ENCODE assay signal across 20 cellular contexts in the genomic region with DNA sequence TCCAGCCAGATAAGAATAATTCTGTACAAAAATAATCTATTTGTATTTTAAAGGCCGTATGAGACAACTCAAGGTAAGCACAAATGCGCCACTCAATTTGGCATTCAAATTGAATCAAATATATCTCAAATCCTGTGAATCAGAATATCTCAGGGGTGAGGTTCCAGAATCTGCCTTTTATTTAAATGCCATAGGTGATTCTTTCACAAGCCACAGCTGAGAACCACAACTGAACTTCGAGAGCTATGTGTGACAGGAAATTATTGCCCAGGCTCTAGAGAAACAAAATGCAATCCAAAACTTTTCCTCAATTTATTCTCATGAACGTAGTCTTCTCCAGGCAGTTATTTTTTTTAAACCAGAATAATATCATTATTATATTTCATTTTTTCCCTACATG. TPM values are rescaled to one million over a fixed set of nuclear protein-coding genes. Genes with fewer than 3 reads are reported as not detected.
DNase-seq lines count a peak whose midpoint lies in the region; ATAC-seq and TF ChIP-seq lines count a peak whose summit lies in the region.
"Had no signal": no experiment of that assay in that cellular context is flagged by ENCODE, and none has a peak within 500 bp of the region (broad histone marks: within the 10 kb centered on the region; RNA-seq: fewer than 3 reads in every experiment).

No MANE protein-coding gene starts in this region.

- no peak overlapping the region for H3K4me3 Mint-ChIP-seq in activated CD8-positive, alpha-beta T cell treated with anti-CD3 and anti-CD28 coated beads for 36 hours
- H3K4me3 Mint-ChIP-seq in osteocyte (ENCODE audit: unreplicated experiment): no peak overlapping the region
- no peak overlapping the region for H3K4me3 Mint-ChIP-seq in HFFc6
- H3K4me3 Mint-ChIP-seq: activated naive CD4-positive, alpha-beta T cell treated with anti-CD3 and anti-CD28 coated beads for 36 hours; GM23338; nephron progenitor cell; T-cell had no signal

- no peaks in the 10 kb centered on the region for H3K9me3 ChIP-seq in lower lobe of right lung

- H3K27me3 ChIP-seq in lower lobe of right lung (ENCODE audit: low read depth) (no peaks in the 10 kb centered on the region), brain microvascular endothelial cell (replicated peaks) (no peaks in the 10 kb centered on the region)

- no peak for DNase-seq in activated naive CD4-positive, alpha-beta T cell treated with anti-CD3 and anti-CD28 coated beads, Interleukin-2, amount 50 U/mL, for 72 hours (ENCODE audit: low spot score in 2 of 2)
- DNase-seq in activated naive CD4-positive, alpha-beta T cell treated with Interleukin-2 at 50 U/mL for 16 hours: no peak
- DNase-seq in activated CD8-positive, alpha-beta T cell treated with anti-CD3 and anti-CD28 coated beads for 36 hours: no peak
- DNase-seq in lower lobe of right lung (no peak), osteocyte (ENCODE audit: extremely low spot score, unreplicated experiment) (no peak), brain microvascular endothelial cell (no peak), HFFc6 (no peak)
- no peak for DNase-seq in stimulated activated CD4-positive, alpha-beta T cell treated with anti-CD3 and anti-CD28 coated beads, Interleukin-15, amount 100 ng/mL, for 24 hours
- DNase-seq: DMS79, mesenchymal stem cell, NCI-H1105 treated with DMSO at 0.1 percent for 48 hours, NCI-H2107, NCI-H526, nephron progenitor cell, SHP77 had no signal

- ATAC-seq in activated naive CD4-positive, alpha-beta T cell treated with anti-CD3 and anti-CD28 coated beads, Interleukin-2, amount 50 U/mL, for 72 hours: peak; percentile 52 to 56
- peak; percentile 47 for ATAC-seq in activated CD8-positive, alpha-beta T cell treated with anti-CD3 and anti-CD28 coated beads for 36 hours
- ATAC-seq in lower lobe of right lung: no peak
- ATAC-seq: GM23338, T-cell had no signal

- H3K4me3 ChIP-seq in lower lobe of right lung: no peak overlapping the region
- H3K4me3 ChIP-seq in brain microvascular endothelial cell (ENCODE audit: low read depth, low read length): no peak overlapping the region
- H3K4me3 ChIP-seq: GM23338 had no signal

- TF ChIP-seq CTCF in activated CD8-positive, alpha-beta T cell treated with anti-CD3 and anti-CD28 coated beads for 36 hours (IDR thresholded peaks at IDR 0.05): no peak
- TF ChIP-seq CTCF in lower lobe of right lung (IDR thresholded peaks at IDR 0.05): no peak
- no peak for TF ChIP-seq CTCF in osteocyte (IDR thresholded peaks at IDR 0.05)
- no peak for TF ChIP-seq CTCF in brain microvascular endothelial cell (IDR thresholded peaks at IDR 0.05; ENCODE audit: low read depth, low read length, missing control alignments)
- TF ChIP-seq CTCF in HFFc6 (IDR thresholded peaks at IDR 0.05): no peak

- in situ Hi-C loops in brain microvascular endothelial cell (cut with HindIII; ENCODE audit: low pct_ligation_motif_present, low sequenced_read_pairs): no loop called here

- H3K4me1 ChIP-seq in lower lobe of right lung: peaks cover 17% of the 10 kb centered on the region

- H3K4me1 Mint-ChIP-seq in activated CD8-positive, alpha-beta T cell treated with anti-CD3 and anti-CD28 coated beads for 36 hours (ENCODE audit: low read depth): peaks cover 38% of the 10 kb centered on the region
- H3K4me1 Mint-ChIP-seq in osteocyte (ENCODE audit: unreplicated experiment): peaks cover 7% of the 10 kb centered on the region
- peaks cover 10% of the 10 kb centered on the region for H3K4me1 Mint-ChIP-seq in HFFc6 (ENCODE audit: low read depth)

- H3K9me3 Mint-ChIP-seq in activated naive CD4-positive, alpha-beta T cell treated with anti-CD3 and anti-CD28 coated beads, Interleukin-2, amount 50 U/mL, for 72 hours: peaks cover 0 to 14% of the 10 kb centered on the region in 2 donors
- H3K9me3 Mint-ChIP-seq in activated CD8-positive, alpha-beta T cell treated with anti-CD3 and anti-CD28 coated beads for 36 hours: no peaks in the 10 kb centered on the region
- H3K9me3 Mint-ChIP-seq in osteocyte (ENCODE audit: unreplicated experiment): no peaks in the 10 kb centered on the region
- no peaks in the 10 kb centered on the region for H3K9me3 Mint-ChIP-seq in HFFc6
- H3K9me3 Mint-ChIP-seq: activated naive CD4-positive, alpha-beta T cell treated with anti-CD3 and anti-CD28 coated beads for 36 hours; GM23338 had no signal

- intact Hi-C loops in activated CD8-positive, alpha-beta T cell treated with anti-CD3 and anti-CD28 coated beads for 36 hours (cut with micrococcal nuclease): no loop called here
- intact Hi-C loops in lower lobe of right lung (cut with DNase I): no loop called here

- H3K27ac Mint-ChIP-seq in activated naive CD4-positive, alpha-beta T cell treated with anti-CD3 and anti-CD28 coated beads, Interleukin-2, amount 50 U/mL, for 72 hours: peak overlapping the region; percentile 88
- peak overlapping the region; percentile 75 for H3K27ac Mint-ChIP-seq in activated CD8-positive, alpha-beta T cell treated with anti-CD3 and anti-CD28 coated beads for 36 hours
- no peak overlapping the region for H3K27ac Mint-ChIP-seq in osteocyte (ENCODE audit: unreplicated experiment)
- H3K27ac Mint-ChIP-seq in HFFc6: no peak overlapping the region
- H3K27ac Mint-ChIP-seq: activated naive CD4-positive, alpha-beta T cell treated with anti-CD3 and anti-CD28 coated beads for 36 hours; GM23338; nephron progenitor cell; T-cell had no signal

- H3K36me3 ChIP-seq in lower lobe of right lung (no peaks in the 10 kb centered on the region), brain microvascular endothelial cell (replicated peaks) (no peaks in the 10 kb centered on the region)

- CTCF ChIA-PET in activated CD8-positive, alpha-beta T cell treated with anti-CD3 and anti-CD28 coated beads for 36 hours (lab: Charles Lee): interaction anchor here (0.5 kb wide), 1 partner anchor 802 kb away, joined by 3 read pairs; no protein-coding TSS in a partner anchor

- H3K27me3 Mint-ChIP-seq in activated CD8-positive, alpha-beta T cell treated with anti-CD3 and anti-CD28 coated beads for 36 hours: no peaks in the 10 kb centered on the region
- H3K27me3 Mint-ChIP-seq in osteocyte (ENCODE audit: unreplicated experiment) (peaks cover 51% of the 10 kb centered on the region), HFFc6 (ENCODE audit: insufficient read depth) (peaks cover 4% of the 10 kb centered on the region; the same call in 1 of the 2 replicates)

- H3K27ac ChIP-seq in lower lobe of right lung (peak overlapping the region; percentile 56), brain microvascular endothelial cell (no peak overlapping the region)

- peaks cover 7 to 35% of the 10 kb centered on the region in 2 donors for H3K36me3 Mint-ChIP-seq in activated naive CD4-positive, alpha-beta T cell treated with anti-CD3 and anti-CD28 coated beads, Interleukin-2, amount 50 U/mL, for 72 hours
- no peaks in the 10 kb centered on the region for H3K36me3 Mint-ChIP-seq in activated CD8-positive, alpha-beta T cell treated with anti-CD3 and anti-CD28 coated beads for 36 hours (ENCODE audit: low read depth)
- H3K36me3 Mint-ChIP-seq in osteocyte (ENCODE audit: unreplicated experiment) (no peaks in the 10 kb centered on the region), HFFc6 (ENCODE audit: low read depth) (peaks cover 4% of the 10 kb centered on the region; the same call in 1 of the 2 replicates)
- H3K36me3 Mint-ChIP-seq: T-cell had no signal

- POLR2A ChIA-PET in activated CD8-positive, alpha-beta T cell treated with anti-CD3 and anti-CD28 coated beads for 36 hours (lab: Charles Lee): no interaction called here

RNA-seq across cellular contexts. Expression of a gene that starts 11.9 kb away (rescaled TPM):
- total RNA-seq in activated naive CD4-positive, alpha-beta T cell treated with anti-CD3 and anti-CD28 coated beads, Interleukin-2, amount 50 U/mL, for 72 hours: 10 to 100 TPM; 10.4 to 16.1 TPM
- total RNA-seq in activated CD8-positive, alpha-beta T cell treated with anti-CD3 and anti-CD28 coated beads for 36 hours: 1 to 10 TPM; 4.6 to 5.8 TPM
- 9.0 TPM for total RNA-seq in lower lobe of right lung
- not detected in 2 replicates for total RNA-seq in osteocyte
- total RNA-seq in HFFc6 (2021; fragmentation: NEBNext Ultra II Directional; extraction: Animal tissue kit (Norgen Biotek cat#: 25700)): 1 to 10 TPM in 2 of 6 experiments, under 1 TPM in 4; 0.31 to 1.6 (median 0.91) TPM
- total RNA-seq: OCI-LY7, pulmonary artery endothelial cell had no signal

Comparison
In these comparisons a context has a peak if more than half of its experiments do, and no peak if none do; other contexts are left out.
1. ATAC-seq: peak in activated naive CD4-positive, alpha-beta T cell treated with anti-CD3 and anti-CD28 coated beads, Interleukin-2, amount 50 U/mL, for 72 hours (2 of 2) and activated CD8-positive, alpha-beta T cell treated with anti-CD3 and anti-CD28 coated beads for 36 hours (single experiment); none in lower lobe of right lung (0 of 2).
2. H3K27ac Mint-ChIP-seq: peak in activated naive CD4-positive, alpha-beta T cell treated with anti-CD3 and anti-CD28 coated beads, Interleukin-2, amount 50 U/mL, for 72 hours (2 of 2) and activated CD8-positive, alpha-beta T cell treated with anti-CD3 and anti-CD28 coated beads for 36 hours (single experiment); none in osteocyte (single experiment) and HFFc6 (single experiment).